Comparison of ENCODE assay signal across 1 cellular context in the genomic region with DNA sequence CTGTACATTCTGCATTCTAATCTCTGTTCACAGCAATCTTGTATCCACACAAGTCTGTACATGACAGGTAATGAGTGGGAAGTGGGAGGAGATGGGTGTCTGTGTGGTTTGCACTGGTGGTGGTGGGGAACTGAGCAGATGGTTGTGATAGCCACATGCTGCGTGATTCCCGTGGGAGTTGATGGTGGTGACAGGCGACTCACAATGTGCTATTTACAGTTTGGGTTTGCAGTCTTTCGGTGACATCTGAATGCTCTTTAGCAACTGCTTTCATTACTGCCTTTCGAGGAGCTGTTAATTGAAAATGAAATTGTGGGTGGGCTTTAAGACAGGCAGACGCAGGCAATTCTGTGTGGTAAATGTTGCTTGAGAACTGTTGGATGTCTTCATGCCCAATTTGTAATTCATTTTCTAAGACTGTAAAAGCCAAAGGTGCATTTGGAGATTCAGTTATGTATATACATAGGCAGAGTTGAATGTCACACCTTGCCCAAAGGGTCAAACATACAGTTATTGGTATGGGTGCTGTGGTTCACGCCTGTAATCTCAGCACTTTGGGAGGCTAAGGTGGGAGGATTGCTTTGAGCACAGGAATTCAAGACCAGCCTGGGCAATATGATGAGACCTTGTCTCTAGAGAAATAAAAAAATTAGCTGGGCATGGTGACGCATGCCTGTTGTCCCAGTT.
TF ChIP-seq lines count a peak whose summit lies in the region.

No MANE protein-coding gene starts in this region.

TF ChIP-seq in HepG2, 621 proteins besides CTCF, POLR2A, EP300 and RAD21 (continued from another document):
- TF ChIP-seq, protein P1, sequence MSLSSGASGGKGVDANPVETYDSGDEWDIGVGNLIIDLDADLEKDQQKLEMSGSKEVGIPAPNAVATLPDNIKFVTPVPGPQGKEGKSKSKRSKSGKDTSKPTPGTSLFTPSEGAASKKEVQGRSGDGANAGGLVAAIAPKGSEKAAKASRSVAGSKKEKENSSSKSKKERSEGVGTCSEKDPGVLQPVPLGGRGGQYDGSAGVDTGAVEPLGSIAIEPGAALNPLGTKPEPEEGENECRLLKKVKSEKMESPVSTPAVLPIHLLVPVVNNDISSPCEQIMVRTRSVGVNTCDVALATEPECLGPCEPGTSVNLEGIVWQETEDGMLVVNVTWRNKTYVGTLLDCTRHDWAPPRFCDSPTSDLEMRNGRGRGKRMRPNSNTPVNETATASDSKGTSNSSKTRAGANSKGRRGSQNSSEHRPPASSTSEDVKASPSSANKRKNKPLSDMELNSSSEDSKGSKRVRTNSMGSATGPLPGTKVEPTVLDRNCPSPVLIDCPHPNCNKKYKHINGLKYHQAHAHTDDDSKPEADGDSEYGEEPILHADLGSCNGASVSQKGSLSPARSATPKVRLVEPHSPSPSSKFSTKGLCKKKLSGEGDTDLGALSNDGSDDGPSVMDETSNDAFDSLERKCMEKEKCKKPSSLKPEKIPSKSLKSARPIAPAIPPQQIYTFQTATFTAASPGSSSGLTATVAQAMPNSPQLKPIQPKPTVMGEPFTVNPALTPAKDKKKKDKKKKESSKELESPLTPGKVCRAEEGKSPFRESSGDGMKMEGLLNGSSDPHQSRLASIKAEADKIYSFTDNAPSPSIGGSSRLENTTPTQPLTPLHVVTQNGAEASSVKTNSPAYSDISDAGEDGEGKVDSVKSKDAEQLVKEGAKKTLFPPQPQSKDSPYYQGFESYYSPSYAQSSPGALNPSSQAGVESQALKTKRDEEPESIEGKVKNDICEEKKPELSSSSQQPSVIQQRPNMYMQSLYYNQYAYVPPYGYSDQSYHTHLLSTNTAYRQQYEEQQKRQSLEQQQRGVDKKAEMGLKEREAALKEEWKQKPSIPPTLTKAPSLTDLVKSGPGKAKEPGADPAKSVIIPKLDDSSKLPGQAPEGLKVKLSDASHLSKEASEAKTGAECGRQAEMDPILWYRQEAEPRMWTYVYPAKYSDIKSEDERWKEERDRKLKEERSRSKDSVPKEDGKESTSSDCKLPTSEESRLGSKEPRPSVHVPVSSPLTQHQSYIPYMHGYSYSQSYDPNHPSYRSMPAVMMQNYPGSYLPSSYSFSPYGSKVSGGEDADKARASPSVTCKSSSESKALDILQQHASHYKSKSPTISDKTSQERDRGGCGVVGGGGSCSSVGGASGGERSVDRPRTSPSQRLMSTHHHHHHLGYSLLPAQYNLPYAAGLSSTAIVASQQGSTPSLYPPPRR (CRISPR knock-in tag; IDR thresholded peaks at IDR 0.05; ENCODE audit: borderline replicate concordance): no peak
- TF ChIP-seq SP1 (IDR thresholded peaks at IDR 0.05): no peak
- TF ChIP-seq SP1 (CRISPR knock-in tag; IDR thresholded peaks at IDR 0.05): no peak
- no peak for TF ChIP-seq SIX1 (CRISPR knock-in tag; IDR thresholded peaks at IDR 0.05; ENCODE audit: borderline replicate concordance)
- no peak for TF ChIP-seq MXD4 (CRISPR knock-in tag; IDR thresholded peaks at IDR 0.05)
- TF ChIP-seq, protein P2, sequence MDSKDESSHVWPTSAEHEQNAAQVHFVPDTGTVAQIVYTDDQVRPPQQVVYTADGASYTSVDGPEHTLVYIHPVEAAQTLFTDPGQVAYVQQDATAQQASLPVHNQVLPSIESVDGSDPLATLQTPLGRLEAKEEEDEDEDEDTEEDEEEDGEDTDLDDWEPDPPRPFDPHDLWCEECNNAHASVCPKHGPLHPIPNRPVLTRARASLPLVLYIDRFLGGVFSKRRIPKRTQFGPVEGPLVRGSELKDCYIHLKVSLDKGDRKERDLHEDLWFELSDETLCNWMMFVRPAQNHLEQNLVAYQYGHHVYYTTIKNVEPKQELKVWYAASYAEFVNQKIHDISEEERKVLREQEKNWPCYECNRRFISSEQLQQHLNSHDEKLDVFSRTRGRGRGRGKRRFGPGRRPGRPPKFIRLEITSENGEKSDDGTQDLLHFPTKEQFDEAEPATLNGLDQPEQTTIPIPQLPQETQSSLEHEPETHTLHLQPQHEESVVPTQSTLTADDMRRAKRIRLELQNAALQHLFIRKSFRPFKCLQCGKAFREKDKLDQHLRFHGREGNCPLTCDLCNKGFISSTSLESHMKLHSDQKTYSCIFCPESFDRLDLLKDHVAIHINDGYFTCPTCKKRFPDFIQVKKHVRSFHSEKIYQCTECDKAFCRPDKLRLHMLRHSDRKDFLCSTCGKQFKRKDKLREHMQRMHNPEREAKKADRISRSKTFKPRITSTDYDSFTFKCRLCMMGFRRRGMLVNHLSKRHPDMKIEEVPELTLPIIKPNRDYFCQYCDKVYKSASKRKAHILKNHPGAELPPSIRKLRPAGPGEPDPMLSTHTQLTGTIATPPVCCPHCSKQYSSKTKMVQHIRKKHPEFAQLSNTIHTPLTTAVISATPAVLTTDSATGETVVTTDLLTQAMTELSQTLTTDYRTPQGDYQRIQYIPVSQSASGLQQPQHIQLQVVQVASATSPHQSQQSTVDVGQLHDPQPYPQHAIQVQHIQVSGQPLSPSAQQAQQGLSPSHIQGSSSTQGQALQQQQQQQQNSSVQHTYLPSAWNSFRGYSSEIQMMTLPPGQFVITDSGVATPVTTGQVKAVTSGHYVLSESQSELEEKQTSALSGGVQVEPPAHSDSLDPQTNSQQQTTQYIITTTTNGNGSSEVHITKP (CRISPR knock-in tag; IDR thresholded peaks at IDR 0.05; ENCODE audit: low read depth): no peak
- TF ChIP-seq, protein P3, sequence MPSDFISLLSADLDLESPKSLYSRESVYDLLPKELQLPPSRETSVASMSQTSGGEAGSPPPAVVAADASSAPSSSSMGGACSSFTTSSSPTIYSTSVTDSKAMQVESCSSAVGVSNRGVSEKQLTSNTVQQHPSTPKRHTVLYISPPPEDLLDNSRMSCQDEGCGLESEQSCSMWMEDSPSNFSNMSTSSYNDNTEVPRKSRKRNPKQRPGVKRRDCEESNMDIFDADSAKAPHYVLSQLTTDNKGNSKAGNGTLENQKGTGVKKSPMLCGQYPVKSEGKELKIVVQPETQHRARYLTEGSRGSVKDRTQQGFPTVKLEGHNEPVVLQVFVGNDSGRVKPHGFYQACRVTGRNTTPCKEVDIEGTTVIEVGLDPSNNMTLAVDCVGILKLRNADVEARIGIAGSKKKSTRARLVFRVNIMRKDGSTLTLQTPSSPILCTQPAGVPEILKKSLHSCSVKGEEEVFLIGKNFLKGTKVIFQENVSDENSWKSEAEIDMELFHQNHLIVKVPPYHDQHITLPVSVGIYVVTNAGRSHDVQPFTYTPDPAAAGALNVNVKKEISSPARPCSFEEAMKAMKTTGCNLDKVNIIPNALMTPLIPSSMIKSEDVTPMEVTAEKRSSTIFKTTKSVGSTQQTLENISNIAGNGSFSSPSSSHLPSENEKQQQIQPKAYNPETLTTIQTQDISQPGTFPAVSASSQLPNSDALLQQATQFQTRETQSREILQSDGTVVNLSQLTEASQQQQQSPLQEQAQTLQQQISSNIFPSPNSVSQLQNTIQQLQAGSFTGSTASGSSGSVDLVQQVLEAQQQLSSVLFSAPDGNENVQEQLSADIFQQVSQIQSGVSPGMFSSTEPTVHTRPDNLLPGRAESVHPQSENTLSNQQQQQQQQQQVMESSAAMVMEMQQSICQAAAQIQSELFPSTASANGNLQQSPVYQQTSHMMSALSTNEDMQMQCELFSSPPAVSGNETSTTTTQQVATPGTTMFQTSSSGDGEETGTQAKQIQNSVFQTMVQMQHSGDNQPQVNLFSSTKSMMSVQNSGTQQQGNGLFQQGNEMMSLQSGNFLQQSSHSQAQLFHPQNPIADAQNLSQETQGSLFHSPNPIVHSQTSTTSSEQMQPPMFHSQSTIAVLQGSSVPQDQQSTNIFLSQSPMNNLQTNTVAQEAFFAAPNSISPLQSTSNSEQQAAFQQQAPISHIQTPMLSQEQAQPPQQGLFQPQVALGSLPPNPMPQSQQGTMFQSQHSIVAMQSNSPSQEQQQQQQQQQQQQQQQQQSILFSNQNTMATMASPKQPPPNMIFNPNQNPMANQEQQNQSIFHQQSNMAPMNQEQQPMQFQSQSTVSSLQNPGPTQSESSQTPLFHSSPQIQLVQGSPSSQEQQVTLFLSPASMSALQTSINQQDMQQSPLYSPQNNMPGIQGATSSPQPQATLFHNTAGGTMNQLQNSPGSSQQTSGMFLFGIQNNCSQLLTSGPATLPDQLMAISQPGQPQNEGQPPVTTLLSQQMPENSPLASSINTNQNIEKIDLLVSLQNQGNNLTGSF (CRISPR knock-in tag; IDR thresholded peaks at IDR 0.05): no peak
- TF ChIP-seq ELF3 (CRISPR knock-in tag; IDR thresholded peaks at IDR 0.05): no peak
- TF ChIP-seq, protein P4, sequence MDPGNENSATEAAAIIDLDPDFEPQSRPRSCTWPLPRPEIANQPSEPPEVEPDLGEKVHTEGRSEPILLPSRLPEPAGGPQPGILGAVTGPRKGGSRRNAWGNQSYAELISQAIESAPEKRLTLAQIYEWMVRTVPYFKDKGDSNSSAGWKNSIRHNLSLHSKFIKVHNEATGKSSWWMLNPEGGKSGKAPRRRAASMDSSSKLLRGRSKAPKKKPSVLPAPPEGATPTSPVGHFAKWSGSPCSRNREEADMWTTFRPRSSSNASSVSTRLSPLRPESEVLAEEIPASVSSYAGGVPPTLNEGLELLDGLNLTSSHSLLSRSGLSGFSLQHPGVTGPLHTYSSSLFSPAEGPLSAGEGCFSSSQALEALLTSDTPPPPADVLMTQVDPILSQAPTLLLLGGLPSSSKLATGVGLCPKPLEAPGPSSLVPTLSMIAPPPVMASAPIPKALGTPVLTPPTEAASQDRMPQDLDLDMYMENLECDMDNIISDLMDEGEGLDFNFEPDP (CRISPR knock-in tag; conservative IDR thresholded peaks at IDR 0.05): no peak
- TF ChIP-seq, protein P5, sequence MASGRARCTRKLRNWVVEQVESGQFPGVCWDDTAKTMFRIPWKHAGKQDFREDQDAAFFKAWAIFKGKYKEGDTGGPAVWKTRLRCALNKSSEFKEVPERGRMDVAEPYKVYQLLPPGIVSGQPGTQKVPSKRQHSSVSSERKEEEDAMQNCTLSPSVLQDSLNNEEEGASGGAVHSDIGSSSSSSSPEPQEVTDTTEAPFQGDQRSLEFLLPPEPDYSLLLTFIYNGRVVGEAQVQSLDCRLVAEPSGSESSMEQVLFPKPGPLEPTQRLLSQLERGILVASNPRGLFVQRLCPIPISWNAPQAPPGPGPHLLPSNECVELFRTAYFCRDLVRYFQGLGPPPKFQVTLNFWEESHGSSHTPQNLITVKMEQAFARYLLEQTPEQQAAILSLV (CRISPR knock-in tag; IDR thresholded peaks at IDR 0.05; ENCODE audit: borderline replicate concordance): no peak
- TF ChIP-seq, protein P6, sequence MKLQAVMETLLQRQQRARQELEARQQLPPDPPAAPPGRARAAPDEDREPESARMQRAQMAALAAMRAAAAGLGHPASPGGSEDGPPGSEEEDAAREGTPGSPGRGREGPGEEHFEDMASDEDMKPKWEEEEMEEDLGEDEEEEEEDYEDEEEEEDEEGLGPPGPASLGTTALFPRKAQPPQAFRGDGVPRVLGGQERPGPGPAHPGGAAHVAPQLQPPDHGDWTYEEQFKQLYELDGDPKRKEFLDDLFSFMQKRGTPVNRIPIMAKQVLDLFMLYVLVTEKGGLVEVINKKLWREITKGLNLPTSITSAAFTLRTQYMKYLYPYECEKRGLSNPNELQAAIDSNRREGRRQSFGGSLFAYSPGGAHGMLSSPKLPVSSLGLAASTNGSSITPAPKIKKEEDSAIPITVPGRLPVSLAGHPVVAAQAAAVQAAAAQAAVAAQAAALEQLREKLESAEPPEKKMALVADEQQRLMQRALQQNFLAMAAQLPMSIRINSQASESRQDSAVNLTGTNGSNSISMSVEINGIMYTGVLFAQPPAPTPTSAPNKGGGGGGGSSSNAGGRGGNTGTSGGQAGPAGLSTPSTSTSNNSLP (IDR thresholded peaks at IDR 0.05; ENCODE audit: low read depth, low read length): no peak
